In the genomic region with DNA sequence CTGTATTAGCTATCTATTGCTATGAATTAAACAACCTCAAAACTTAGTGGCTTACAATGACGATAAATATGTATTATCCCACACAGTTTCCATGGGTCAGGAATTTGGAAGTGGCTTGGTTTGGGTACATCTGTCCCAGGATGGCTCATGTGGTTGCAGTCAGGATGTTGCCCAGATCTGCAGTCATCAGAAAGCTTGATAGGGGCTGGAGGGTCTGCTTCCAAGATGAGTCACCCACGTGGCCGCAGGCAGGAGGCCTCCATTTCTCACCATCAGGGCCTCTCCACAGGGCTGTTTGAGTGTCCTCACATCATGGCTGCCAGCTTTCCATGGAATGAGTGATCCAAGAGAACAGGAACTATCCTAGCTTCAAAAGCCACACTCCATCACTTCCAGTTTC, we compare ENCODE assay signal across 12 cellular contexts. TPM values are rescaled to one million over a fixed set of nuclear protein-coding genes. Genes with fewer than 3 reads are reported as not detected.
"Had no signal": no experiment of that assay in that cellular context is flagged by ENCODE, and none has a peak within 500 bp of the region (broad histone marks: within the 10 kb centered on the region; RNA-seq: fewer than 3 reads in every experiment).

No MANE protein-coding gene starts in this region.

- DNase-seq: caudate nucleus; effector CD8-positive, alpha-beta T cell; heart left ventricle; mucosa of descending colon; sigmoid colon; SK-N-SH; upper lobe of left lung had no signal

- H3K9ac ChIP-seq: SK-N-SH had no signal

- H3K9me3 Mint-ChIP-seq: T-helper 1 cell treated with Interleukin-12 subunit alpha and Interleukin-12 subunit beta and Interleukin-4 antibody, amounts not matched to agents 30 μg/mL and 1 μg/mL, for 36 hours had no signal

- H3K4me3 ChIP-seq: coronary artery, heart left ventricle, mucosa of descending colon, sigmoid colon, suprapubic skin, upper lobe of left lung had no signal

- H3K4me2 ChIP-seq: SK-N-SH had no signal

- H3K27ac ChIP-seq: coronary artery, heart left ventricle, sigmoid colon, suprapubic skin, upper lobe of left lung had no signal

- H3K27me3 ChIP-seq: sigmoid colon, suprapubic skin, upper lobe of left lung had no signal

- H3K36me3 ChIP-seq: heart left ventricle, sigmoid colon, suprapubic skin, upper lobe of left lung had no signal

- H3K9me3 ChIP-seq: mucosa of descending colon, sigmoid colon, SK-N-SH, upper lobe of left lung had no signal

- H3K4me1 ChIP-seq: heart left ventricle, sigmoid colon, suprapubic skin, upper lobe of left lung had no signal

- ATAC-seq: heart left ventricle had no signal

RNA-seq across cellular contexts. Expression of a gene that starts 46.4 kb away (rescaled TPM):
- total RNA-seq: frontal cortex, sigmoid colon, suprapubic skin had no signal
- polyA plus RNA-seq: neural cell had no signal
